Comparison of ENCODE assay signal across 1 cellular context in the genomic region with DNA sequence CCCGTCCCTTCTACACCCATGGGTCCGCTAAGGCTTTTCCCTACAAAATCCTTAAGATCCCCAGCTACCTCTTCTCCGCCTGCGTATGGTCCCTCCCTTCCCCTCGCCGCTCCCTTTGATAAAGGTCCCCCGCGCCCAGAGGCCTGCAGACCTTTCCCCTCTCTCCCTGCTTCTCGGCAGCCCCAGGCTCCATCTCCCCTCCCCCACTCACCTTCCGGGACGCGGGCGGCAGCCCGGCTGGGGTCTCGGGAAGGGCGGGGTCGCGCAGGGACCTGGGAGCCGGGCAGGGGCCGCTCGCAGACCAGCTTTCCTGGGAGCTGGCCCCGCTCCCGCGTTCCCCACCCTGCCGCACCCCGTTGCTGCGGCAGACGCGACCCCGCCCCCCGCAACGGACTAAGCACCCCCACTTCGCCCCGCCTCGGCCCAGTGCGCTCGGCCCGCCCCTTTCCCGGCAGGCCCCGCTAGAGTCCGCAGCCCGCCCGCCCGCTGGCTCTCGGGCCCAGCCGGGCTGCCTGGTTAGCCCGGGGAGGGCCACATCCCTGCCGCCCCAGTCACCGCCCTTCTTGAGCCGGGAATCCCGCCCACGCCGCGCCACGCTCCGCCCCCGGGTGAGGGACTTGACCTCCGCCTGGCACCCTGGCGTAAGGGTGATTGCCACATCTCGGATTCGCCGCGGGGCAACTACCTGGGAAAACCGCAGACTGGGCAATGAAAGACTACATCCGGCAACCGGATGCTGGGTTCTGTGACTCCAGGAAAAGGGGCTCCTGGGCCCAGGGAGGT.
TF ChIP-seq lines count a peak whose summit lies in the region.

A gene with protein sequence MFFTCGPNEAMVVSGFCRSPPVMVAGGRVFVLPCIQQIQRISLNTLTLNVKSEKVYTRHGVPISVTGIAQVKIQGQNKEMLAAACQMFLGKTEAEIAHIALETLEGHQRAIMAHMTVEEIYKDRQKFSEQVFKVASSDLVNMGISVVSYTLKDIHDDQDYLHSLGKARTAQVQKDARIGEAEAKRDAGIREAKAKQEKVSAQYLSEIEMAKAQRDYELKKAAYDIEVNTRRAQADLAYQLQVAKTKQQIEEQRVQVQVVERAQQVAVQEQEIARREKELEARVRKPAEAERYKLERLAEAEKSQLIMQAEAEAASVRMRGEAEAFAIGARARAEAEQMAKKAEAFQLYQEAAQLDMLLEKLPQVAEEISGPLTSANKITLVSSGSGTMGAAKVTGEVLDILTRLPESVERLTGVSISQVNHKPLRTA (minus strand): TSS at position 372 of the 783 bp plus-strand sequence. CDS start 498 bp downstream, outside the sequence.

TF ChIP-seq in HepG2, 621 proteins besides CTCF, POLR2A, EP300 and RAD21 (continued from another document and continues in another):
- TF ChIP-seq RERE (CRISPR knock-in tag; IDR thresholded peaks at IDR 0.05; ENCODE audit: low read depth), result peak; percentile 61; the same call in 1 of the 2 replicates
- peak; percentile 15 for TF ChIP-seq RBM22 (optimal IDR thresholded peaks at IDR 0.05; ENCODE audit: low read length)
- TF ChIP-seq TCF7 (IDR thresholded peaks at IDR 0.05; ENCODE audit: low read depth), result no peak
- peak; percentile 30 for TF ChIP-seq ETS1 (CRISPR knock-in tag; IDR thresholded peaks at IDR 0.05)
- no peak for TF ChIP-seq MED13 (CRISPR knock-in tag; IDR thresholded peaks at IDR 0.05)
- TF ChIP-seq, protein P1, sequence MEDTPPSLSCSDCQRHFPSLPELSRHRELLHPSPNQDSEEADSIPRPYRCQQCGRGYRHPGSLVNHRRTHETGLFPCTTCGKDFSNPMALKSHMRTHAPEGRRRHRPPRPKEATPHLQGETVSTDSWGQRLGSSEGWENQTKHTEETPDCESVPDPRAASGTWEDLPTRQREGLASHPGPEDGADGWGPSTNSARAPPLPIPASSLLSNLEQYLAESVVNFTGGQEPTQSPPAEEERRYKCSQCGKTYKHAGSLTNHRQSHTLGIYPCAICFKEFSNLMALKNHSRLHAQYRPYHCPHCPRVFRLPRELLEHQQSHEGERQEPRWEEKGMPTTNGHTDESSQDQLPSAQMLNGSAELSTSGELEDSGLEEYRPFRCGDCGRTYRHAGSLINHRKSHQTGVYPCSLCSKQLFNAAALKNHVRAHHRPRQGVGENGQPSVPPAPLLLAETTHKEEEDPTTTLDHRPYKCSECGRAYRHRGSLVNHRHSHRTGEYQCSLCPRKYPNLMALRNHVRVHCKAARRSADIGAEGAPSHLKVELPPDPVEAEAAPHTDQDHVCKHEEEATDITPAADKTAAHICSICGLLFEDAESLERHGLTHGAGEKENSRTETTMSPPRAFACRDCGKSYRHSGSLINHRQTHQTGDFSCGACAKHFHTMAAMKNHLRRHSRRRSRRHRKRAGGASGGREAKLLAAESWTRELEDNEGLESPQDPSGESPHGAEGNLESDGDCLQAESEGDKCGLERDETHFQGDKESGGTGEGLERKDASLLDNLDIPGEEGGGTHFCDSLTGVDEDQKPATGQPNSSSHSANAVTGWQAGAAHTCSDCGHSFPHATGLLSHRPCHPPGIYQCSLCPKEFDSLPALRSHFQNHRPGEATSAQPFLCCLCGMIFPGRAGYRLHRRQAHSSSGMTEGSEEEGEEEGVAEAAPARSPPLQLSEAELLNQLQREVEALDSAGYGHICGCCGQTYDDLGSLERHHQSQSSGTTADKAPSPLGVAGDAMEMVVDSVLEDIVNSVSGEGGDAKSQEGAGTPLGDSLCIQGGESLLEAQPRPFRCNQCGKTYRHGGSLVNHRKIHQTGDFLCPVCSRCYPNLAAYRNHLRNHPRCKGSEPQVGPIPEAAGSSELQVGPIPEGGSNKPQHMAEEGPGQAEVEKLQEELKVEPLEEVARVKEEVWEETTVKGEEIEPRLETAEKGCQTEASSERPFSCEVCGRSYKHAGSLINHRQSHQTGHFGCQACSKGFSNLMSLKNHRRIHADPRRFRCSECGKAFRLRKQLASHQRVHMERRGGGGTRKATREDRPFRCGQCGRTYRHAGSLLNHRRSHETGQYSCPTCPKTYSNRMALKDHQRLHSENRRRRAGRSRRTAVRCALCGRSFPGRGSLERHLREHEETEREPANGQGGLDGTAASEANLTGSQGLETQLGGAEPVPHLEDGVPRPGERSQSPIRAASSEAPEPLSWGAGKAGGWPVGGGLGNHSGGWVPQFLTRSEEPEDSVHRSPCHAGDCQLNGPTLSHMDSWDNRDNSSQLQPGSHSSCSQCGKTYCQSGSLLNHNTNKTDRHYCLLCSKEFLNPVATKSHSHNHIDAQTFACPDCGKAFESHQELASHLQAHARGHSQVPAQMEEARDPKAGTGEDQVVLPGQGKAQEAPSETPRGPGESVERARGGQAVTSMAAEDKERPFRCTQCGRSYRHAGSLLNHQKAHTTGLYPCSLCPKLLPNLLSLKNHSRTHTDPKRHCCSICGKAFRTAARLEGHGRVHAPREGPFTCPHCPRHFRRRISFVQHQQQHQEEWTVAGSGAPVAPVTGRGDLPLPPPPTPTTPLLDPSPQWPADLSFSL (CRISPR knock-in tag; IDR thresholded peaks at IDR 0.05), result no peak
- TF ChIP-seq, protein P2, sequence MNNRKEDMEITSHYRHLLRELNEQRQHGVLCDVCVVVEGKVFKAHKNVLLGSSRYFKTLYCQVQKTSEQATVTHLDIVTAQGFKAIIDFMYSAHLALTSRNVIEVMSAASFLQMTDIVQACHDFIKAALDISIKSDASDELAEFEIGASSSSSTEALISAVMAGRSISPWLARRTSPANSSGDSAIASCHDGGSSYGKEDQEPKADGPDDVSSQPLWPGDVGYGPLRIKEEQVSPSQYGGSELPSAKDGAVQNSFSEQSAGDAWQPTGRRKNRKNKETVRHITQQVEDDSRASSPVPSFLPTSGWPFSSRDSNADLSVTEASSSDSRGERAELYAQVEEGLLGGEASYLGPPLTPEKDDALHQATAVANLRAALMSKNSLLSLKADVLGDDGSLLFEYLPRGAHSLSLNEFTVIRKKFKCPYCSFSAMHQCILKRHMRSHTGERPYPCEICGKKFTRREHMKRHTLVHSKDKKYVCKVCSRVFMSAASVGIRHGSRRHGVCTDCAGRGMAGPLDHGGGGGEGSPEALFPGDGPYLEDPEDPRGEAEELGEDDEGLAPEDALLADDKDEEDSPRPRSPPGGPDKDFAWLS (CRISPR knock-in tag; IDR thresholded peaks at IDR 0.05; ENCODE audit: borderline replicate concordance), result no peak
- TF ChIP-seq PRMT3 (CRISPR knock-in tag; IDR thresholded peaks at IDR 0.05; ENCODE audit: borderline replicate concordance, low read depth), result 0 out of 2 replicates have a peak, but pooled peaks have one; percentile 27
- TF ChIP-seq ZNF180 (CRISPR knock-in tag; IDR thresholded peaks at IDR 0.05; ENCODE audit: borderline replicate concordance, low read depth), result no peak; the same call in 1 of the 2 replicates
- peak; percentile 97 for TF ChIP-seq ARID2 (CRISPR knock-in tag; IDR thresholded peaks at IDR 0.05; ENCODE audit: borderline replicate concordance)
- peak; percentile 55; the same call in 1 of the 2 replicates for TF ChIP-seq PITX1 (CRISPR knock-in tag; IDR thresholded peaks at IDR 0.05)
- no peak for TF ChIP-seq HMGA1 (CRISPR knock-in tag; conservative IDR thresholded peaks at IDR 0.05)
- TF ChIP-seq ZNF407 (CRISPR knock-in tag; IDR thresholded peaks at IDR 0.05; ENCODE audit: not compliant biosample characterization), result no peak
- TF ChIP-seq POLR2AphosphoS2 (IDR thresholded peaks at IDR 0.05; ENCODE audit: low read depth, low read length), result peak; percentile 75
- TF ChIP-seq FIP1L1 (IDR thresholded peaks at IDR 0.05; ENCODE audit: borderline replicate concordance, insufficient read depth, low read depth, low read length), result peak; percentile 100
- peak; percentile 95 for TF ChIP-seq ZNF274 (CRISPR knock-in tag; IDR thresholded peaks at IDR 0.05)
- peak; percentile 98 for TF ChIP-seq NCOA5 (CRISPR knock-in tag; IDR thresholded peaks at IDR 0.05)
- no peak for TF ChIP-seq TEAD2 (CRISPR knock-in tag; IDR thresholded peaks at IDR 0.05)
- TF ChIP-seq HNF4G (IDR thresholded peaks at IDR 0.05; ENCODE audit: borderline replicate concordance, low read depth, low read length), result no peak
- TF ChIP-seq HNF4G (CRISPR knock-in tag; IDR thresholded peaks at IDR 0.05; ENCODE audit: borderline replicate concordance, low read depth), result peak; percentile 62
- TF ChIP-seq RELA (CRISPR knock-in tag; IDR thresholded peaks at IDR 0.05), result peak; percentile 89
- no peak for TF ChIP-seq ARNT (IDR thresholded peaks at IDR 0.05)
